Comparison of ENCODE assay signal across 19 cellular contexts in genomic region chr16:88503374-88503770, GRCh38. TPM values are rescaled to one million over a fixed set of nuclear protein-coding genes. Genes with fewer than 3 reads are reported as not detected.
DNase-seq lines count a peak whose midpoint lies in the region; ATAC-seq and TF ChIP-seq lines count a peak whose summit lies in the region.
"Had no signal": no experiment of that assay in that cellular context is flagged by ENCODE, and none has a peak within 500 bp of the region (broad histone marks: within the 10 kb centered on the region; RNA-seq: fewer than 3 reads in every experiment).

No MANE protein-coding gene starts in this region.

- intact Hi-C loops in activated CD8-positive, alpha-beta T cell treated with anti-CD3 and anti-CD28 coated beads for 36 hours (cut with micrococcal nuclease) = no loop called here
- intact Hi-C loops in cardiac septum (cut with DNase I) = no loop called here

- CTCF ChIA-PET in activated CD8-positive, alpha-beta T cell treated with anti-CD3 and anti-CD28 coated beads for 36 hours (lab: Charles Lee) = no interaction called here

- no peaks in the 10 kb centered on the region for H3K4me1 Mint-ChIP-seq in T-helper 2 cell treated with Interferon-gamma antibody and Interleukin-4, amounts not matched to agents 5 μg/mL and 100 μg/mL, for 36 hours (ENCODE audit: low read depth)
- H3K4me1 Mint-ChIP-seq in activated CD8-positive, alpha-beta T cell treated with anti-CD3 and anti-CD28 coated beads for 36 hours (ENCODE audit: low read depth) = peaks cover 14% of the 10 kb centered on the region
- H3K4me1 Mint-ChIP-seq in stimulated activated naive CD8-positive, alpha-beta T cell treated with anti-CD3 and anti-CD28 coated beads, Interleukin-15, Interleukin-2, amounts not matched to agents 100 ng/mL and 50 ng/mL, for 24 hours (ENCODE audit: low read depth) = peaks cover 14% of the 10 kb centered on the region

- H3K27me3 Mint-ChIP-seq in T-helper 2 cell treated with Interferon-gamma antibody and Interleukin-4, amounts not matched to agents 5 μg/mL and 100 μg/mL, for 36 hours (ENCODE audit: low read depth) = no peaks in the 10 kb centered on the region
- H3K27me3 Mint-ChIP-seq in activated CD8-positive, alpha-beta T cell treated with anti-CD3 and anti-CD28 coated beads for 36 hours = no peaks in the 10 kb centered on the region
- no peaks in the 10 kb centered on the region for H3K27me3 Mint-ChIP-seq in stimulated activated naive CD8-positive, alpha-beta T cell treated with anti-CD3 and anti-CD28 coated beads, Interleukin-15, Interleukin-2, amounts not matched to agents 100 ng/mL and 50 ng/mL, for 24 hours

- DNase-seq in T-helper 2 cell treated with Interferon-gamma antibody and Interleukin-4, amounts not matched to agents 5 μg/mL and 100 μg/mL, for 36 hours (ENCODE audit: low spot score) = no peak
- DNase-seq in T-helper 2 cell (no peak), iris pigment epithelial cell (ENCODE audit: low read depth) (peak; percentile 29), AML-193 (lab: John Stamatoyannopoulos, UW) (no peak), cardiac septum (ENCODE audit: low spot score) (no peak), DMS153 treated with DMSO at 0.1 percent for 48 hours (lab: John Stamatoyannopoulos, UW; ENCODE audit: unreplicated experiment) (no peak)
- peak; percentile 57 for DNase-seq in activated CD8-positive, alpha-beta T cell treated with anti-CD3 and anti-CD28 coated beads for 36 hours
- DNase-seq: activated CD4-positive, alpha-beta T cell treated with anti-CD3 and anti-CD28 coated beads, Interleukin-2, amount 50 U/mL, for 4 hours; activated T-cell treated with anti-CD3 and anti-CD28 coated beads, Interleukin-2, amount 50 U/mL, for 48 hours; adrenal gland; CD8-positive, alpha-beta memory T cell; HFFc6; mammary epithelial cell; NCI-H1048; NCI-H69; OCI-M1; tibial artery had no signal

- peak overlapping the region; percentile 52 for H3K27ac Mint-ChIP-seq in T-helper 2 cell treated with Interferon-gamma antibody and Interleukin-4, amounts not matched to agents 5 μg/mL and 100 μg/mL, for 36 hours
- peak overlapping the region; percentile 6 for H3K27ac Mint-ChIP-seq in activated CD8-positive, alpha-beta T cell treated with anti-CD3 and anti-CD28 coated beads for 36 hours
- H3K27ac Mint-ChIP-seq in stimulated activated naive CD8-positive, alpha-beta T cell treated with anti-CD3 and anti-CD28 coated beads, Interleukin-15, Interleukin-2, amounts not matched to agents 100 ng/mL and 50 ng/mL, for 24 hours = peak overlapping the region; percentile 36
- H3K27ac Mint-ChIP-seq: HFFc6 had no signal

- no peak overlapping the region for H3K4me3 Mint-ChIP-seq in T-helper 2 cell treated with Interferon-gamma antibody and Interleukin-4, amounts not matched to agents 5 μg/mL and 100 μg/mL, for 36 hours
- no peak overlapping the region for H3K4me3 Mint-ChIP-seq in activated CD8-positive, alpha-beta T cell treated with anti-CD3 and anti-CD28 coated beads for 36 hours
- no peak overlapping the region for H3K4me3 Mint-ChIP-seq in stimulated activated naive CD8-positive, alpha-beta T cell treated with anti-CD3 and anti-CD28 coated beads, Interleukin-15, Interleukin-2, amounts not matched to agents 100 ng/mL and 50 ng/mL, for 24 hours
- H3K4me3 Mint-ChIP-seq: HFFc6 had no signal

- no peaks in the 10 kb centered on the region for H3K36me3 Mint-ChIP-seq in T-helper 2 cell treated with Interferon-gamma antibody and Interleukin-4, amounts not matched to agents 5 μg/mL and 100 μg/mL, for 36 hours (ENCODE audit: low read depth)
- no peaks in the 10 kb centered on the region for H3K36me3 Mint-ChIP-seq in activated CD8-positive, alpha-beta T cell treated with anti-CD3 and anti-CD28 coated beads for 36 hours (ENCODE audit: low read depth)
- no peaks in the 10 kb centered on the region for H3K36me3 Mint-ChIP-seq in stimulated activated naive CD8-positive, alpha-beta T cell treated with anti-CD3 and anti-CD28 coated beads, Interleukin-15, Interleukin-2, amounts not matched to agents 100 ng/mL and 50 ng/mL, for 24 hours (ENCODE audit: low read depth)

- POLR2A ChIA-PET in activated CD8-positive, alpha-beta T cell treated with anti-CD3 and anti-CD28 coated beads for 36 hours (lab: Charles Lee) = no interaction called here

- no peaks in the 10 kb centered on the region for H3K9me3 Mint-ChIP-seq in T-helper 2 cell treated with Interferon-gamma antibody and Interleukin-4, amounts not matched to agents 5 μg/mL and 100 μg/mL, for 36 hours
- no peaks in the 10 kb centered on the region for H3K9me3 Mint-ChIP-seq in activated CD8-positive, alpha-beta T cell treated with anti-CD3 and anti-CD28 coated beads for 36 hours
- no peaks in the 10 kb centered on the region for H3K9me3 Mint-ChIP-seq in stimulated activated naive CD8-positive, alpha-beta T cell treated with anti-CD3 and anti-CD28 coated beads, Interleukin-15, Interleukin-2, amounts not matched to agents 100 ng/mL and 50 ng/mL, for 24 hours
- H3K9me3 Mint-ChIP-seq: HFFc6 had no signal

- TF ChIP-seq CTCF in activated CD8-positive, alpha-beta T cell treated with anti-CD3 and anti-CD28 coated beads for 36 hours (IDR thresholded peaks at IDR 0.05) = no peak

- ATAC-seq in activated CD8-positive, alpha-beta T cell treated with anti-CD3 and anti-CD28 coated beads for 36 hours = peak; percentile 61
- ATAC-seq: sciatic nerve had no signal

RNA-seq across cellular contexts. Expression of gene ZFPM1, which starts 50.3 kb away (rescaled TPM):
- total RNA-seq in activated CD8-positive, alpha-beta T cell treated with anti-CD3 and anti-CD28 coated beads for 36 hours = 10 to 100 TPM; 15.0 to 18.0 TPM
- 9.6 TPM for total RNA-seq in cardiac septum

Comparison
In these comparisons a context has a peak if more than half of its experiments do, and no peak if none do; other contexts are left out.
1. DNase-seq: peak in activated CD8-positive, alpha-beta T cell treated with anti-CD3 and anti-CD28 coated beads for 36 hours (single experiment) and iris pigment epithelial cell (single experiment); none in T-helper 2 cell treated with Interferon-gamma antibody and Interleukin-4, amounts not matched to agents 5 μg/mL and 100 μg/mL, for 36 hours (single experiment), T-helper 2 cell (0 of 5), AML-193 (0 of 2), cardiac septum (single experiment) and DMS153 treated with DMSO at 0.1 percent for 48 hours (single experiment).
2. Peak in every context shown above with its lines, with median percentiles within 50 percentile points of each other: H3K27ac Mint-ChIP-seq.